8 cellular contexts compared by ENCODE assay signal in the genomic region with DNA sequence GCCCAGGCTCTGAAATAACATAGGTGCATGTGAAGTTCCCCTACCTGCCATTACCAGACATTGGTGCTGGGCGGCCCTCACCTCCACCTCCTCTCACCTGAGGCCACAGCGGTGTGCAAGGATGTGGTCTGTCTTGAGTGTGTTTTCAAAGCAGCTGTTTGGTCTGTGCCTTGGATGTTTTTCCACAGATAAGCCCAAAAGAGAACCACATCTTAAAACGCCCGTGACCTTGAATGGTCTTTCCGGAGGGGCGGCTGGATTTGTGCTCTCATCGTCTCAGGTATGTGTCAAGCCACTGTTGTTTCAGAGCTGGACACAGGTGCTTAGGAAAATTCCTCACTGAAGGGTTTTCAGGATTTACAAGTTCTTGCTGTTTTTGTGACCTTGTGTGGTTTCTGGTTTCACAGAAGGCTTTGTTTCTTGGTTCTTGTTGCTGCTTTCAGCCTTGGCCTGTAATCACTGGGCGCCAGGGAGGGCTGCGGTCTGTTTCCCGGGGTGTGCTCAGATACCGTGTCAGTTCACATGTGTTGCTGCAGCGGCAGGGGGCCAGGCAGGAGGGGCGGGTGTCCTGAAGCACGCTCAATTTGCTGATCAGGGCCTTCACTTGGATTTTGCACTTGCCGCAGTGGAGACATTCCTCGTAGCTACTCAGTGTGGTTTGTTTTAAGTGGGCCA.
DNase-seq lines count a peak whose midpoint lies in the region; ATAC-seq and TF ChIP-seq lines count a peak whose summit lies in the region.

No MANE protein-coding gene starts in this region.

- ATAC-seq in GM19043 (IDR thresholded peaks at IDR 0.05; ENCODE audit: low read depth, unreplicated experiment) (peak; percentile 71), foreskin keratinocyte (no peak)

- no peak overlapping the region for H2BK120ac ChIP-seq in mesendoderm (ENCODE audit: low read depth, low read length)

- H4K5ac ChIP-seq in mesendoderm (ENCODE audit: low read length) = no peak overlapping the region

- H3K79me1 ChIP-seq in mesendoderm (ENCODE audit: low read length) = peaks cover 18% of the 10 kb centered on the region

- H3K27me3 ChIP-seq in HUES48 (ENCODE audit: control insufficient read depth, insufficient read depth, low read length) (no peaks in the 10 kb centered on the region), adrenal gland (no peaks in the 10 kb centered on the region), mesendoderm (ENCODE audit: insufficient read depth, low read length, poor library complexity) (no peaks in the 10 kb centered on the region), foreskin keratinocyte (no peaks in the 10 kb centered on the region)

- peaks cover 54% of the 10 kb centered on the region for H3K4me1 ChIP-seq in HUES48 (ENCODE audit: control insufficient read depth, insufficient read depth, low read length)
- peaks cover 33 to 58% of the 10 kb centered on the region in 2 donors for H3K4me1 ChIP-seq in adrenal gland (replicated peaks in 1 of 2)
- H3K4me1 ChIP-seq in mesendoderm (ENCODE audit: control insufficient read depth, low read depth, low read length) = peaks cover 24% of the 10 kb centered on the region
- peaks cover 23% of the 10 kb centered on the region for H3K4me1 ChIP-seq in foreskin keratinocyte

- no peaks in the 10 kb centered on the region for H3K36me3 ChIP-seq in HUES48 (ENCODE audit: control insufficient read depth, insufficient read depth, low read length)
- no peaks in the 10 kb centered on the region for H3K36me3 ChIP-seq in adrenal gland (replicated peaks in 1 of 2)
- H3K36me3 ChIP-seq in mesendoderm (ENCODE audit: control insufficient read depth, insufficient read depth, low read length) = no peaks in the 10 kb centered on the region

- H3K4me3 ChIP-seq in HUES48 (ENCODE audit: low read depth, low read length) (no peak overlapping the region), adrenal gland (peak overlapping the region in 1 of 4 donors; percentile 19), mesendoderm (ENCODE audit: low read length) (no peak overlapping the region)

- H3K9ac ChIP-seq in HUES48 (ENCODE audit: low read depth, low read length) (no peak overlapping the region), mesendoderm (ENCODE audit: low read length) (no peak overlapping the region)

- H3K4ac ChIP-seq in mesendoderm (ENCODE audit: low read depth, low read length) = no peak overlapping the region

- no peak overlapping the region for H4K8ac ChIP-seq in mesendoderm (ENCODE audit: low read depth, low read length)

- H3K56ac ChIP-seq in mesendoderm (ENCODE audit: low read length) = peak overlapping the region; percentile 18

- H3K79me2 ChIP-seq in mesendoderm (ENCODE audit: control insufficient read depth, insufficient read depth, low read length) = peaks cover 65% of the 10 kb centered on the region

- H3K18ac ChIP-seq in mesendoderm (ENCODE audit: low read length) = no peak overlapping the region

- peak in 1 of 2 donors; percentile 41 for TF ChIP-seq POLR2A in adrenal gland (IDR thresholded peaks at IDR 0.05)

- H3K27ac ChIP-seq in HUES48 (ENCODE audit: low read depth, low read length) (peak overlapping the region; percentile 48), adrenal gland (peak overlapping the region; percentile 47 to 89 (median 67)), mesendoderm (ENCODE audit: low read depth, low read length) (no peak overlapping the region), foreskin keratinocyte (no peak overlapping the region)

- WGBS in adrenal gland, 4 donors = 28 to 40% (median 36%) methylated on average over 14 to 16 of the region's 16 CpGs
- no CpG with 5 or more reads among the region's 16 CpGs for WGBS in mesendoderm (ENCODE audit: extremely low coverage, insufficient coverage, low lambda C conversion rate)

- peak; percentile 88 for DNase-seq in ACHN
- peak in 6 of 7 donors; percentile 64 to 79 (median 71) for DNase-seq in adrenal gland
- peak; percentile 41 for DNase-seq in mesendoderm
- no peak for DNase-seq in foreskin keratinocyte
- DNase-seq in SHP77 treated with DMSO at 0.1 percent for 48 hours (lab: John Stamatoyannopoulos, UW) = no peak
- no peak for DNase-seq in hepatic stellate cell (ENCODE audit: low spot score)

- H2AK5ac ChIP-seq in mesendoderm (ENCODE audit: low read length) = no peak overlapping the region

- no peak overlapping the region for H3K4me2 ChIP-seq in mesendoderm (ENCODE audit: low read length)

- H2BK5ac ChIP-seq in mesendoderm (ENCODE audit: low read length) = no peak overlapping the region

- intact Hi-C loops in adrenal gland (cut with DNase I) = loop anchor here (5.0 to 10.0 kb wide), 3 partner anchors 112 to 286 kb away; no protein-coding TSS in a partner anchor

- H3K9me3 ChIP-seq in HUES48 (ENCODE audit: control insufficient read depth, insufficient read depth, low read length) (no peaks in the 10 kb centered on the region), adrenal gland (replicated peaks in 1 of 3) (no peaks in the 10 kb centered on the region)

- TF ChIP-seq CTCF in adrenal gland (IDR thresholded peaks at IDR 0.05) = no peak
- TF ChIP-seq CTCF in foreskin keratinocyte (conservative IDR thresholded peaks at IDR 0.05) = no peak

- no peak overlapping the region for H3K23ac ChIP-seq in mesendoderm (ENCODE audit: low read length)

- no peak overlapping the region for H2BK15ac ChIP-seq in mesendoderm (replicated peaks; ENCODE audit: low read depth)

- in situ Hi-C loops in ACHN (cut with HindIII; ENCODE audit: low pct_ligation_motif_present, low pct_unique_long_range_greater_than_20kb, low sequenced_read_pairs) = no loop called here

Comparison
In these comparisons a context has a peak if more than half of its experiments do, and no peak if none do; other contexts are left out.
1. DNase-seq: peak in ACHN (single experiment), adrenal gland (6 of 7) and mesendoderm (single experiment); none in foreskin keratinocyte (0 of 2), SHP77 treated with DMSO at 0.1 percent for 48 hours (single experiment) and hepatic stellate cell (single experiment).
2. H3K27ac ChIP-seq: peak in HUES48 (single experiment) and adrenal gland (5 of 5); none in mesendoderm (single experiment) and foreskin keratinocyte (single experiment).